Comparison of ENCODE assay signal across 18 cellular contexts in genomic region chr4:41853973-41854372, GRCh38.
A peak's percentile ranks its signal among the peaks of the same experiment; 100 is the strongest.
DNase-seq lines count a peak whose midpoint lies in the region; ATAC-seq and TF ChIP-seq lines count a peak whose summit lies in the region.
"Had no signal": no experiment of that assay in that cellular context is flagged by ENCODE, and none has a peak within 500 bp of the region (broad histone marks: within the 10 kb centered on the region; RNA-seq: fewer than 3 reads in every experiment).

No MANE protein-coding gene starts in this region.

- H3K9me3 ChIP-seq in RWPE2 (ENCODE audit: severe bottlenecking) (no peaks in the 10 kb centered on the region), left lung (no peaks in the 10 kb centered on the region)
- H3K9me3 ChIP-seq: body of pancreas had no signal

- no peaks in the 10 kb centered on the region for H3F3A ChIP-seq in GM23338 (replicated peaks; ENCODE audit: low read depth)

- H3K79me2 ChIP-seq in GM23338 (replicated peaks; ENCODE audit: insufficient read depth) = no peaks in the 10 kb centered on the region

- H4K20me1 ChIP-seq in GM23338 (replicated peaks; ENCODE audit: insufficient read depth) = no peaks in the 10 kb centered on the region

- no peak overlapping the region for H3K27ac ChIP-seq in GM23338 (ENCODE audit: low read depth)
- H3K27ac ChIP-seq in RWPE2 (ENCODE audit: poor library complexity, severe bottlenecking) = no peak overlapping the region
- H3K27ac ChIP-seq in caudate nucleus (ENCODE audit: low read depth, low read length) = no peak overlapping the region
- no peak overlapping the region for H3K27ac ChIP-seq in left lung
- H3K27ac ChIP-seq: body of pancreas, GM23248 had no signal

- H3K4me1 Mint-ChIP-seq in GM23338 = no peaks in the 10 kb centered on the region
- H3K4me1 Mint-ChIP-seq in glutamatergic neuron (ENCODE audit: low read depth, unreplicated experiment) = peaks cover 17% of the 10 kb centered on the region
- H3K4me1 Mint-ChIP-seq: activated naive CD4-positive, alpha-beta T cell treated with anti-CD3 and anti-CD28 coated beads, Interleukin-2, amount 10 ng/mL, durations not matched to agents 7 days and 5 days; nephron had no signal

- H3K9me2 ChIP-seq in GM23338 (ENCODE audit: insufficient read depth) = no peaks in the 10 kb centered on the region

- H3K4me3 Mint-ChIP-seq in GM23338 (no peak overlapping the region), glutamatergic neuron (ENCODE audit: unreplicated experiment) (no peak overlapping the region)
- H3K4me3 Mint-ChIP-seq: activated naive CD4-positive, alpha-beta T cell treated with anti-CD3 and anti-CD28 coated beads, Interleukin-2, amount 10 ng/mL, durations not matched to agents 7 days and 5 days; nephron had no signal

- in situ Hi-C loops in ACHN (cut with HindIII; ENCODE audit: low pct_ligation_motif_present, low pct_unique_long_range_greater_than_20kb, low sequenced_read_pairs) = no loop called here

- H3K4me3 ChIP-seq in GM23338 = no peak overlapping the region
- H3K4me3 ChIP-seq in RWPE2 (ENCODE audit: severe bottlenecking) = no peak overlapping the region
- no peak overlapping the region for H3K4me3 ChIP-seq in left lung
- H3K4me3 ChIP-seq: body of pancreas, GM23248 had no signal

- H3K9me3 Mint-ChIP-seq in GM23338 (no peaks in the 10 kb centered on the region; the same call in 2 of the 3 replicates), glutamatergic neuron (ENCODE audit: unreplicated experiment) (no peaks in the 10 kb centered on the region)
- H3K9me3 Mint-ChIP-seq: activated naive CD4-positive, alpha-beta T cell treated with anti-CD3 and anti-CD28 coated beads, Interleukin-2, amount 10 ng/mL, durations not matched to agents 7 days and 5 days; nephron had no signal

- peaks cover 3% of the 10 kb centered on the region for H3K27me3 Mint-ChIP-seq in GM23338 (ENCODE audit: insufficient read depth, low read depth, poor library complexity)
- H3K27me3 Mint-ChIP-seq in glutamatergic neuron (ENCODE audit: unreplicated experiment) = no peaks in the 10 kb centered on the region

- no peak overlapping the region for H3K4me2 ChIP-seq in GM23338

- TF ChIP-seq CTCF in GM23338 (conservative IDR thresholded peaks at IDR 0.05; ENCODE audit: low read depth in 2 of 2) (peak; percentile 62 to 67), RWPE2 (IDR thresholded peaks at IDR 0.05; ENCODE audit: poor library complexity, severe bottlenecking) (peak; percentile 37), glutamatergic neuron (IDR thresholded peaks at IDR 0.05; ENCODE audit: partially characterized antibody, unreplicated experiment) (peak; percentile 13), left lung (IDR thresholded peaks at IDR 0.05) (no peak)

- ATAC-seq in GM23338 (no peak), RWPE2 (ENCODE audit: low read depth) (no peak), left lung (no peak)
- ATAC-seq: body of pancreas had no signal

- no peak overlapping the region for H2AFZ ChIP-seq in GM23338
- H2AFZ ChIP-seq: GM23248 had no signal

- H3K4me1 ChIP-seq in GM23338 (ENCODE audit: insufficient read depth) (no peaks in the 10 kb centered on the region), RWPE2 (ENCODE audit: insufficient read depth, poor library complexity, severe bottlenecking) (no peaks in the 10 kb centered on the region), left lung (no peaks in the 10 kb centered on the region)
- H3K4me1 ChIP-seq: body of pancreas had no signal

- no peaks in the 10 kb centered on the region for H3K36me3 ChIP-seq in GM23338 (ENCODE audit: insufficient read depth)
- H3K36me3 ChIP-seq in RWPE2 (ENCODE audit: low read depth) = no peaks in the 10 kb centered on the region
- no peaks in the 10 kb centered on the region for H3K36me3 ChIP-seq in left lung

- intact Hi-C loops in left lung (cut with DNase I) = no loop called here

- H3K36me3 Mint-ChIP-seq in GM23338 (ENCODE audit: low read depth) = no peaks in the 10 kb centered on the region
- H3K36me3 Mint-ChIP-seq in glutamatergic neuron (ENCODE audit: unreplicated experiment) = no peaks in the 10 kb centered on the region
- H3K36me3 Mint-ChIP-seq: activated naive CD4-positive, alpha-beta T cell treated with anti-CD3 and anti-CD28 coated beads, Interleukin-2, amount 10 ng/mL, durations not matched to agents 7 days and 5 days had no signal

- DNase-seq in ACHN (peak; percentile 4), GM23338 (ENCODE audit: low spot score) (peak; percentile 55), RWPE2 (ENCODE audit: low spot score) (no peak), glutamatergic neuron (no peak), T1000 (lab: John Stamatoyannopoulos, UW) (no peak), AG20443 (ENCODE audit: low spot score) (no peak), caudate nucleus (lab: John Stamatoyannopoulos, UW) (no peak), left lung (no peak)
- DNase-seq: activated CD4-positive, alpha-beta T cell treated with anti-CD3 and anti-CD28 coated beads for 48 hours; activated naive CD4-positive, alpha-beta T cell treated with anti-CD3 and anti-CD28 coated beads, Interleukin-2, amount 10 ng/mL, durations not matched to agents 7 days and 5 days; body of pancreas; DMS79; GM23248; mesenchymal stem cell; NCI-H1105 treated with DMSO at 0.1 percent for 48 hours; NCI-H226; retina had no signal

- H3K27me3 ChIP-seq in GM23338 (ENCODE audit: insufficient read depth) (0 out of 2 replicates have a peak, but pooled peaks cover 3% of the 10 kb centered on the region), RWPE2 (ENCODE audit: insufficient read depth, poor library complexity, severe bottlenecking) (peaks cover 53% of the 10 kb centered on the region), left lung (peaks cover 24 to 46% of the 10 kb centered on the region in 2 donors)
- H3K27me3 ChIP-seq: body of pancreas had no signal

- H3K27ac Mint-ChIP-seq in GM23338 (no peak overlapping the region), glutamatergic neuron (ENCODE audit: unreplicated experiment) (no peak overlapping the region)
- H3K27ac Mint-ChIP-seq: activated naive CD4-positive, alpha-beta T cell treated with anti-CD3 and anti-CD28 coated beads, Interleukin-2, amount 10 ng/mL, durations not matched to agents 7 days and 5 days; nephron had no signal

TF ChIP-seq in GM23338, 12 proteins besides CTCF, POLR2A, EP300 and RAD21 (continues in another document):
- no peak for TF ChIP-seq CREB1 (CRISPR knock-in tag; IDR thresholded peaks at IDR 0.05; ENCODE audit: low read depth)
- no peak for TF ChIP-seq NANOG (IDR thresholded peaks at IDR 0.05; ENCODE audit: borderline replicate concordance)
- no peak for TF ChIP-seq EZH2phosphoT487 (IDR thresholded peaks at IDR 0.05; ENCODE audit: unreplicated experiment)
- TF ChIP-seq POLR2AphosphoS5 (IDR thresholded peaks at IDR 0.05; ENCODE audit: low read depth) = no peak
- TF ChIP-seq STAT1 (IDR thresholded peaks at IDR 0.05; ENCODE audit: unreplicated experiment) = no peak
- TF ChIP-seq JUNB (IDR thresholded peaks at IDR 0.05; ENCODE audit: unreplicated experiment) = no peak

Comparison
In these comparisons a context has a peak if more than half of its experiments do, and no peak if none do; other contexts are left out.
1. DNase-seq: peak in ACHN (single experiment) and GM23338 (single experiment); none in RWPE2 (single experiment), glutamatergic neuron (single experiment), T1000 (single experiment), AG20443 (single experiment), caudate nucleus (0 of 61) and left lung (0 of 2).
2. CTCF ChIP-seq: peak in GM23338 (2 of 2), RWPE2 (single experiment) and glutamatergic neuron (single experiment); none in left lung (0 of 2).